In genomic region chr10:3071405-3072198, GRCh38 we compare ENCODE assay signal across 1 cellular context.
TF ChIP-seq lines count a peak whose summit lies in the region.

No MANE protein-coding gene starts in this region.

TF ChIP-seq in K562, 482 proteins besides CTCF, POLR2A, EP300 and RAD21 (continued from another document):
- TF ChIP-seq KAT2B (IDR thresholded peaks at IDR 0.05; ENCODE audit: low read depth, low read length) (no peak), AFF1 (IDR thresholded peaks at IDR 0.05; ENCODE audit: low read depth in 1 of 2, partially characterized antibody in 2 of 2) (no peak), SMARCA4 (IDR thresholded peaks at IDR 0.05) (peak; percentile 77), ELF2 (CRISPR knock-in tag; IDR thresholded peaks at IDR 0.05) (no peak), ZNF140 (CRISPR knock-in tag; IDR thresholded peaks at IDR 0.05) (no peak), YY1 (IDR thresholded peaks at IDR 0.05; ENCODE audit: borderline replicate concordance in 1 of 3, control insufficient read depth in 1 of 3, extremely low read depth in 1 of 3, insufficient read depth in 3 of 3, insufficient read length in 1 of 3, insufficient replicate concordance in 2 of 3, low read depth in 1 of 3, low read length in 2 of 3) (no peak), ZNF436 (CRISPR knock-in tag; IDR thresholded peaks at IDR 0.05) (no peak), ZC3H4 (CRISPR knock-in tag; IDR thresholded peaks at IDR 0.05; ENCODE audit: borderline replicate concordance) (no peak), NEUROD1 (IDR thresholded peaks at IDR 0.05; ENCODE audit: borderline replicate concordance, low read depth, low read length, partially characterized antibody) (peak; percentile 25), ZNF609 (CRISPR knock-in tag; IDR thresholded peaks at IDR 0.05; ENCODE audit: borderline replicate concordance) (no peak), SMARCE1 (IDR thresholded peaks at IDR 0.05) (peak; percentile 77), MAFG (tag; conservative IDR thresholded peaks at IDR 0.05) (no peak), FOXJ3 (CRISPR knock-in tag; IDR thresholded peaks at IDR 0.05) (no peak), CEBPZ (IDR thresholded peaks at IDR 0.05; ENCODE audit: borderline replicate concordance, low read depth, low read length) (no peak), POLR2G (IDR thresholded peaks at IDR 0.05; ENCODE audit: low read depth, low read length) (0 out of 2 replicates have a peak, but pooled peaks have one; percentile 42), RBFOX2 (IDR thresholded peaks at IDR 0.05; ENCODE audit: low read depth, low read length) (peak; percentile 36; the same call in 1 of the 2 replicates), THRA (IDR thresholded peaks at IDR 0.05) (no peak), ZFP91 (CRISPR knock-in tag; IDR thresholded peaks at IDR 0.05) (no peak), ARID3B (CRISPR knock-in tag; IDR thresholded peaks at IDR 0.05; ENCODE audit: borderline replicate concordance) (no peak), TCFL5 (CRISPR knock-in tag; conservative IDR thresholded peaks at IDR 0.05) (no peak), FOS (IDR thresholded peaks at IDR 0.05; ENCODE audit: extremely low read depth, insufficient read length) (peak; percentile 59), MECOM (CRISPR knock-in tag; IDR thresholded peaks at IDR 0.05) (no peak)
